In the genomic region with DNA sequence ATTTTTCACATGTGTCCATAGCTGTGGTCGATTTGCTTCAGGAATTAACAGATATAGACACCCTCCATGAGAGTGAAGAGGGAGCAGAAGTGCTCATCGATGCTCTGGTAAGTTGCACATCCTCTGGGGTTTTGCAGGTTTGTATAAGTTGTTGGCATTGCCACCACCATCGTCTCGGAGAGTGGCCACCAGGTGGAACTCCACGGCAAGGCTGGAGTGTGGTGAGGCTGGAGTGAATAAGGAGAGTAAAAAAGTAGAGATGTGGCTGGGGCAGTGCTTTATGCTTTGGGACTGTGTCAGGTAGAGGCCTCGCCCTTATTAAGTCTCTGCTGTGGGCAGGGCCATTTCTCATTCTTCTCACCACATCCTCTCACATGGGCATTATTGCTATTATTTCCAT, we compare ENCODE assay signal across 15 cellular contexts.
DNase-seq lines count a peak whose midpoint lies in the region; ATAC-seq and TF ChIP-seq lines count a peak whose summit lies in the region.
"Had no signal": no experiment of that assay in that cellular context is flagged by ENCODE, and none has a peak within 500 bp of the region (broad histone marks: within the 10 kb centered on the region; RNA-seq: fewer than 3 reads in every experiment).

No MANE protein-coding gene starts in this region.

- no peak overlapping the region for H2AFZ ChIP-seq in GM23338
- H2AFZ ChIP-seq: PC-9 had no signal

- no peaks in the 10 kb centered on the region for H3K9me2 ChIP-seq in GM23338 (ENCODE audit: insufficient read depth)

- no peak overlapping the region for H2BK120ac ChIP-seq in mesendoderm (ENCODE audit: low read depth, low read length)

- H3K36me3 ChIP-seq in GM23338 (ENCODE audit: insufficient read depth) = 0 out of 2 replicates have a peak, but pooled peaks cover 4% of the 10 kb centered on the region
- H3K36me3 ChIP-seq in mesendoderm (ENCODE audit: control insufficient read depth, insufficient read depth, low read length) = no peaks in the 10 kb centered on the region

- H3K4me3 ChIP-seq in GM23338 (no peak overlapping the region), mesendoderm (ENCODE audit: low read length) (no peak overlapping the region), lower leg skin (ENCODE audit: low read depth, poor library complexity, severe bottlenecking) (no peak overlapping the region)
- H3K4me3 ChIP-seq: body of pancreas, PC-9, upper lobe of left lung had no signal

- H3K4ac ChIP-seq in mesendoderm (ENCODE audit: low read depth, low read length) = no peak overlapping the region

- TF ChIP-seq CTCF in GM23338 (conservative IDR thresholded peaks at IDR 0.05; ENCODE audit: low read depth in 2 of 2) (peak in 1 of 2 experiments; percentile 50; a peak in 2 of 4 replicates), lower leg skin (IDR thresholded peaks at IDR 0.05) (no peak)

- H2AK5ac ChIP-seq in mesendoderm (ENCODE audit: low read length) = no peak overlapping the region

- H4K20me1 ChIP-seq in GM23338 (replicated peaks; ENCODE audit: insufficient read depth) = no peaks in the 10 kb centered on the region; the same call in 1 of the 2 replicates

- peaks cover 4% of the 10 kb centered on the region; the same call in 1 of the 2 replicates for H3F3A ChIP-seq in GM23338 (replicated peaks; ENCODE audit: low read depth)

- no peak overlapping the region for H3K18ac ChIP-seq in mesendoderm (ENCODE audit: low read length)

- no peak overlapping the region for H2BK15ac ChIP-seq in mesendoderm (replicated peaks; ENCODE audit: low read depth)

- no peak for DNase-seq in activated CD4-positive, alpha-beta T cell treated with anti-CD3 and anti-CD28 coated beads, Interleukin-2, amount 10 ng/mL, durations not matched to agents 24 days and 14 days
- DNase-seq in activated CD4-positive, alpha-beta T cell treated with anti-CD3 and anti-CD28 coated beads for 48 hours = no peak
- DNase-seq in GM23338 (ENCODE audit: low spot score) = peak; percentile 16
- DNase-seq in SW480 (ENCODE audit: low spot score) = peak; percentile 36
- DNase-seq in mesendoderm = peak; percentile 23
- DNase-seq in activated naive CD4-positive, alpha-beta T cell (lab: John Stamatoyannopoulos, UW) = no peak
- no peak for DNase-seq in lower leg skin (ENCODE audit: low spot score in 2 of 2)
- DNase-seq: activated CD4-positive, alpha-beta T cell treated with anti-CD3 and anti-CD28 coated beads, Interleukin-2, amount 50 U/mL, for 4 hours; activated effector memory CD4-positive, alpha-beta T cell treated with anti-CD3 and anti-CD28 coated beads, Interleukin-2, amount 50 U/mL, for 16 hours; body of pancreas; effector memory CD4-positive, alpha-beta T cell; PC-9; upper lobe of left lung had no signal

- ATAC-seq in GM23338 (peak; percentile 59), GM18867 (IDR thresholded peaks at IDR 0.05; ENCODE audit: unreplicated experiment) (no peak)
- ATAC-seq: body of pancreas had no signal

- H3K56ac ChIP-seq in mesendoderm (ENCODE audit: low read length) = no peak overlapping the region

- H3K4me1 Mint-ChIP-seq in activated CD4-positive, alpha-beta T cell treated with anti-CD3 and anti-CD28 coated beads, Interleukin-2, amount 10 ng/mL, durations not matched to agents 24 days and 14 days = no peaks in the 10 kb centered on the region
- no peaks in the 10 kb centered on the region; the same call in 1 of the 3 replicates for H3K4me1 Mint-ChIP-seq in GM23338

- H3K27me3 ChIP-seq in GM23338 (ENCODE audit: insufficient read depth) (no peaks in the 10 kb centered on the region), mesendoderm (ENCODE audit: insufficient read depth, low read length, poor library complexity) (no peaks in the 10 kb centered on the region)
- H3K27me3 ChIP-seq: body of pancreas, upper lobe of left lung had no signal

- no peaks in the 10 kb centered on the region for H3K9me3 Mint-ChIP-seq in activated CD4-positive, alpha-beta T cell treated with anti-CD3 and anti-CD28 coated beads, Interleukin-2, amount 10 ng/mL, durations not matched to agents 24 days and 14 days
- H3K9me3 Mint-ChIP-seq in GM23338 = no peaks in the 10 kb centered on the region
- H3K9me3 Mint-ChIP-seq: T-helper 1 cell treated with Interleukin-12 subunit alpha and Interleukin-12 subunit beta and Interleukin-4 antibody, amounts not matched to agents 30 μg/mL and 1 μg/mL, for 36 hours had no signal

- no peak overlapping the region for H3K23ac ChIP-seq in mesendoderm (ENCODE audit: low read length)

- H3K4me2 ChIP-seq in GM23338 (no peak overlapping the region), mesendoderm (ENCODE audit: low read length) (no peak overlapping the region)
- H3K4me2 ChIP-seq: PC-9 had no signal

- no peak for TF ChIP-seq POLR2A in lower leg skin (IDR thresholded peaks at IDR 0.05)

- no CpG with 5 or more reads among the region's 6 CpGs for WGBS in mesendoderm (ENCODE audit: extremely low coverage, insufficient coverage, low lambda C conversion rate)
- 84 to 86% methylated on average over 6 of the region's 6 CpGs for WGBS in lower leg skin, 2 donors

- H3K4me3 Mint-ChIP-seq in activated CD4-positive, alpha-beta T cell treated with anti-CD3 and anti-CD28 coated beads, Interleukin-2, amount 10 ng/mL, durations not matched to agents 24 days and 14 days = no peak overlapping the region
- H3K4me3 Mint-ChIP-seq in GM23338 = no peak overlapping the region
- H3K4me3 Mint-ChIP-seq: T-helper 1 cell treated with Interleukin-12 subunit alpha and Interleukin-12 subunit beta and Interleukin-4 antibody, amounts not matched to agents 30 μg/mL and 1 μg/mL, for 36 hours had no signal

- no peaks in the 10 kb centered on the region for H3K27me3 Mint-ChIP-seq in activated CD4-positive, alpha-beta T cell treated with anti-CD3 and anti-CD28 coated beads, Interleukin-2, amount 10 ng/mL, durations not matched to agents 24 days and 14 days
- H3K27me3 Mint-ChIP-seq in GM23338 (ENCODE audit: insufficient read depth, low read depth, poor library complexity) = no peaks in the 10 kb centered on the region

- H4K5ac ChIP-seq in mesendoderm (ENCODE audit: low read length) = no peak overlapping the region

- H3K36me3 Mint-ChIP-seq in activated CD4-positive, alpha-beta T cell treated with anti-CD3 and anti-CD28 coated beads, Interleukin-2, amount 10 ng/mL, durations not matched to agents 24 days and 14 days (ENCODE audit: low read depth) = peaks cover 22% of the 10 kb centered on the region
- H3K36me3 Mint-ChIP-seq in GM23338 (ENCODE audit: low read depth) = no peaks in the 10 kb centered on the region

- H3K27ac ChIP-seq in GM23338 (ENCODE audit: low read depth) = peak overlapping the region; percentile 21; the same call in 1 of the 2 replicates
- no peak overlapping the region for H3K27ac ChIP-seq in mesendoderm (ENCODE audit: low read depth, low read length)
- H3K27ac ChIP-seq: body of pancreas, PC-9, upper lobe of left lung had no signal

- no peak overlapping the region for H3K9ac ChIP-seq in mesendoderm (ENCODE audit: low read length)

- no peaks in the 10 kb centered on the region for H3K79me1 ChIP-seq in mesendoderm (ENCODE audit: low read length)

- no peak overlapping the region for H4K8ac ChIP-seq in mesendoderm (ENCODE audit: low read depth, low read length)

- H2BK5ac ChIP-seq in mesendoderm (ENCODE audit: low read length) = no peak overlapping the region

- H3K79me2 ChIP-seq in GM23338 (replicated peaks; ENCODE audit: insufficient read depth) (no peaks in the 10 kb centered on the region), mesendoderm (ENCODE audit: control insufficient read depth, insufficient read depth, low read length) (no peaks in the 10 kb centered on the region)

- intact Hi-C loops in activated CD4-positive, alpha-beta T cell treated with anti-CD3 and anti-CD28 coated beads, Interleukin-2, amount 10 ng/mL, durations not matched to agents 24 days and 14 days (cut with micrococcal nuclease) = no loop called here
- intact Hi-C loops in lower leg skin (cut with DNase I; ENCODE audit: low total_unique reads) = no loop called here

- H3K27ac Mint-ChIP-seq in activated CD4-positive, alpha-beta T cell treated with anti-CD3 and anti-CD28 coated beads, Interleukin-2, amount 10 ng/mL, durations not matched to agents 24 days and 14 days = peak overlapping the region; percentile 34
- no peak overlapping the region for H3K27ac Mint-ChIP-seq in GM23338
- H3K27ac Mint-ChIP-seq: T-helper 1 cell treated with Interleukin-12 subunit alpha and Interleukin-12 subunit beta and Interleukin-4 antibody, amounts not matched to agents 30 μg/mL and 1 μg/mL, for 36 hours had no signal

- H3K4me1 ChIP-seq in GM23338 (ENCODE audit: insufficient read depth) (no peaks in the 10 kb centered on the region), mesendoderm (ENCODE audit: control insufficient read depth, low read depth, low read length) (no peaks in the 10 kb centered on the region)
- H3K4me1 ChIP-seq: body of pancreas, upper lobe of left lung had no signal

TF ChIP-seq in GM23338, 12 proteins besides CTCF, POLR2A, EP300 and RAD21 (continues in another document):
- TF ChIP-seq JUNB (IDR thresholded peaks at IDR 0.05; ENCODE audit: unreplicated experiment) (no peak), NANOG (IDR thresholded peaks at IDR 0.05; ENCODE audit: borderline replicate concordance) (no peak)

Comparison
In these comparisons a context has a peak if more than half of its experiments do, and no peak if none do; other contexts are left out.
1. DNase-seq: peak in GM23338 (single experiment), SW480 (single experiment) and mesendoderm (single experiment); none in activated CD4-positive, alpha-beta T cell treated with anti-CD3 and anti-CD28 coated beads, Interleukin-2, amount 10 ng/mL, durations not matched to agents 24 days and 14 days (single experiment), activated CD4-positive, alpha-beta T cell treated with anti-CD3 and anti-CD28 coated beads for 48 hours (single experiment), activated naive CD4-positive, alpha-beta T cell (0 of 4) and lower leg skin (0 of 2).